In genomic region chr20:38293490-38294333, GRCh38 we compare ENCODE assay signal across 2 cellular contexts.
TF ChIP-seq lines count a peak whose summit lies in the region.

No MANE protein-coding gene starts in this region.

TF ChIP-seq in HCT116, 20 proteins besides CTCF, POLR2A, EP300 and RAD21:
- TF ChIP-seq ZNF274 (IDR thresholded peaks at IDR 0.05; ENCODE audit: low read depth, low read length) = no peak
- no peak for TF ChIP-seq FOSL1 (IDR thresholded peaks at IDR 0.05; ENCODE audit: low read depth)
- TF ChIP-seq YY1 (IDR thresholded peaks at IDR 0.05; ENCODE audit: extremely low read depth, insufficient replicate concordance, low read depth, low read length) = no peak
- TF ChIP-seq SIN3A (IDR thresholded peaks at IDR 0.05; ENCODE audit: low read depth) = no peak
- no peak for TF ChIP-seq ATF3 (IDR thresholded peaks at IDR 0.05)
- TF ChIP-seq ZFX (IDR thresholded peaks at IDR 0.05) = no peak
- TF ChIP-seq, protein P1, sequence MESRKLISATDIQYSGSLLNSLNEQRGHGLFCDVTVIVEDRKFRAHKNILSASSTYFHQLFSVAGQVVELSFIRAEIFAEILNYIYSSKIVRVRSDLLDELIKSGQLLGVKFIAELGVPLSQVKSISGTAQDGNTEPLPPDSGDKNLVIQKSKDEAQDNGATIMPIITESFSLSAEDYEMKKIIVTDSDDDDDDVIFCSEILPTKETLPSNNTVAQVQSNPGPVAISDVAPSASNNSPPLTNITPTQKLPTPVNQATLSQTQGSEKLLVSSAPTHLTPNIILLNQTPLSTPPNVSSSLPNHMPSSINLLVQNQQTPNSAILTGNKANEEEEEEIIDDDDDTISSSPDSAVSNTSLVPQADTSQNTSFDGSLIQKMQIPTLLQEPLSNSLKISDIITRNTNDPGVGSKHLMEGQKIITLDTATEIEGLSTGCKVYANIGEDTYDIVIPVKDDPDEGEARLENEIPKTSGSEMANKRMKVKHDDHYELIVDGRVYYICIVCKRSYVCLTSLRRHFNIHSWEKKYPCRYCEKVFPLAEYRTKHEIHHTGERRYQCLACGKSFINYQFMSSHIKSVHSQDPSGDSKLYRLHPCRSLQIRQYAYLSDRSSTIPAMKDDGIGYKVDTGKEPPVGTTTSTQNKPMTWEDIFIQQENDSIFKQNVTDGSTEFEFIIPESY (IDR thresholded peaks at IDR 0.05; ENCODE audit: extremely low read depth, insufficient replicate concordance, low read length) = no peak
- no peak for TF ChIP-seq ELF1 (IDR thresholded peaks at IDR 0.05; ENCODE audit: borderline replicate concordance, low read depth)
- TF ChIP-seq EZH2phosphoT487 (IDR thresholded peaks at IDR 0.05; ENCODE audit: borderline replicate concordance) = no peak
- TF ChIP-seq JUND (IDR thresholded peaks at IDR 0.05) = no peak
- no peak for TF ChIP-seq EZH2 (IDR thresholded peaks at IDR 0.05)
- TF ChIP-seq REST (IDR thresholded peaks at IDR 0.05; ENCODE audit: low read depth) = no peak

TF ChIP-seq in liver, 16 proteins besides CTCF, POLR2A, EP300 and RAD21:
- TF ChIP-seq ATF3 (IDR thresholded peaks at IDR 0.05) (no peak), HNF4A (conservative IDR thresholded peaks at IDR 0.05) (peak; percentile 7 to 52), RXRA (IDR thresholded peaks at IDR 0.05) (peak in 1 of 2 donors; percentile 71), SP1 (IDR thresholded peaks at IDR 0.05) (no peak), YY1 (IDR thresholded peaks at IDR 0.05) (peak; percentile 15)
- TF ChIP-seq, protein P2, sequence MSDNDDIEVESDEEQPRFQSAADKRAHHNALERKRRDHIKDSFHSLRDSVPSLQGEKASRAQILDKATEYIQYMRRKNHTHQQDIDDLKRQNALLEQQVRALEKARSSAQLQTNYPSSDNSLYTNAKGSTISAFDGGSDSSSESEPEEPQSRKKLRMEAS (IDR thresholded peaks at IDR 0.05) = peak; percentile 26
